Comparison of ENCODE assay signal across 20 cellular contexts in the genomic region with DNA sequence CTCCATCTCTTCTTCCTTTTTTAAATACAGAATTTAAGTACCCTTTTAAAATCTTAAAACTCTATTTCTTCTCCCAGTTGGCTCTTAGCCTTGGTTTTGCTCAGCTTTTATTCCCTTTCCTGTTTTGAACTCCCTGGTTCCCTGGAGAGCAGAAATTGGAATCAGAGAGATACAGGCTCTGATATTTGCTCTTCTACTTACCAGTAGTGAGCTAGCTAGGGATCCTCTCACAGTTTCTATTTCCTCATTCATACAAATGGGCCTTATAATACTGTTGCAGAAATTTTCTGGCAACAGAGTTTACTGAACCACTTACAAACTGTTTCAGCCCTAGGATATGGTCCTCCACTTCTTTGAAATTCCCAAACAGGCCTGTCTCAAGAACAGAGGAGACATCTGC.
DNase-seq lines count a peak whose midpoint lies in the region; ATAC-seq and TF ChIP-seq lines count a peak whose summit lies in the region.
"Had no signal": no experiment of that assay in that cellular context is flagged by ENCODE, and none has a peak within 500 bp of the region (broad histone marks: within the 10 kb centered on the region; RNA-seq: fewer than 3 reads in every experiment).

No MANE protein-coding gene starts in this region.

- H3K4me1 ChIP-seq in Loucy (ENCODE audit: insufficient read depth, low read length, poor library complexity, severe bottlenecking): peaks cover 22% of the 10 kb centered on the region
- peaks cover 5% of the 10 kb centered on the region for H3K4me1 ChIP-seq in left ventricle myocardium inferior
- H3K4me1 ChIP-seq: pancreas, tibial artery had no signal

- peak overlapping the region; percentile 44 for H3K27ac ChIP-seq in left ventricle myocardium inferior (replicated peaks)
- H3K27ac ChIP-seq: pancreas, tibial artery had no signal

- peaks cover 5% of the 10 kb centered on the region; the same call in 1 of the 2 replicates for H3F3A ChIP-seq in Loucy (ENCODE audit: low read depth)

- H3K9me2 ChIP-seq in Loucy (replicated peaks; ENCODE audit: low read depth, low read length): no peaks in the 10 kb centered on the region

- H3K36me3 ChIP-seq in Loucy (ENCODE audit: insufficient read depth, low read length) (no peaks in the 10 kb centered on the region), left ventricle myocardium inferior (no peaks in the 10 kb centered on the region)
- H3K36me3 ChIP-seq: pancreas, sigmoid colon, tibial artery had no signal

- TF ChIP-seq CTCF in Loucy (conservative IDR thresholded peaks at IDR 0.05; ENCODE audit: low read length) (no peak), left ventricle myocardium inferior (IDR thresholded peaks at IDR 0.05; ENCODE audit: borderline replicate concordance) (no peak)

- no peak overlapping the region for H3K4me3 ChIP-seq in Loucy (ENCODE audit: low read length, poor library complexity, severe bottlenecking)
- H3K4me3 ChIP-seq in left ventricle myocardium inferior: no peak overlapping the region
- H3K4me3 ChIP-seq: pancreas, sigmoid colon, tibial artery had no signal

- H3K79me2 ChIP-seq in Loucy (ENCODE audit: insufficient read depth, low read length): no peaks in the 10 kb centered on the region

- peak overlapping the region; percentile 83 for H2AFZ ChIP-seq in Loucy (ENCODE audit: low read length)

- ATAC-seq in GM18502 (IDR thresholded peaks at IDR 0.05; ENCODE audit: poor library complexity, unreplicated experiment): no peak
- ATAC-seq: activated CD4-positive, CD25-positive, alpha-beta regulatory T cell treated with anti-CD3 and anti-CD28 coated beads, Interleukin-2, amount 50 U/mL, for 24 hours; activated T-cell treated with anti-CD3 and anti-CD28 coated beads, Interleukin-2, amount 50 U/mL, for 4 hours; esophagus mucosa; left lobe of liver; Panc1; stimulated activated naive CD8-positive, alpha-beta T cell treated with anti-CD3 and anti-CD28 coated beads, Interleukin-15, Interleukin-2, amounts not matched to agents 100 U/mL and 50 U/mL, for 24 hours had no signal

- no peak overlapping the region for H3K9ac ChIP-seq in Loucy (ENCODE audit: low read depth, low read length, poor library complexity, severe bottlenecking)

- H3K4me2 ChIP-seq in Loucy (ENCODE audit: low read depth, low read length, poor library complexity, severe bottlenecking): peak overlapping the region; percentile 41

- intact Hi-C loops in left ventricle myocardium inferior (cut with micrococcal nuclease) (no loop called here), posterior cingulate gyrus (cut with DNase I) (no loop called here)

- DNase-seq in DMS153 treated with DMSO at 0.1 percent for 48 hours (lab: John Stamatoyannopoulos, UW; ENCODE audit: unreplicated experiment): peak; percentile 95
- peak; percentile 82 for DNase-seq in NCI-H69 (lab: John Stamatoyannopoulos, UW)
- no peak for DNase-seq in left ventricle myocardium inferior
- DNase-seq in T1000 (lab: John Stamatoyannopoulos, UW): no peak
- DNase-seq in midbrain (lab: John Stamatoyannopoulos, UW): no peak
- DNase-seq in posterior cingulate gyrus: no peak
- DNase-seq: activated naive CD4-positive, alpha-beta T cell treated with anti-CD3 and anti-CD28 coated beads for 36 hours; activated T-cell treated with anti-CD3 and anti-CD28 coated beads, Interleukin-2, amount 50 U/mL, for 4 hours; aorta; CD4-positive, alpha-beta T cell; pancreas; sigmoid colon; stimulated activated naive CD8-positive, alpha-beta T cell treated with anti-CD3 and anti-CD28 coated beads, Interleukin-15, Interleukin-2, amounts not matched to agents 100 U/mL and 50 U/mL, for 24 hours; tibial artery had no signal

- H4K20me1 ChIP-seq in Loucy (ENCODE audit: insufficient read depth, low read length, poor library complexity, severe bottlenecking): no peaks in the 10 kb centered on the region

- no peaks in the 10 kb centered on the region for H3K27me3 ChIP-seq in Loucy (ENCODE audit: insufficient read depth, low read length, poor library complexity, severe bottlenecking)
- no peaks in the 10 kb centered on the region for H3K27me3 ChIP-seq in left ventricle myocardium inferior (ENCODE audit: low read depth)
- H3K27me3 ChIP-seq: pancreas, sigmoid colon, tibial artery had no signal

- H3K9me3 ChIP-seq in Loucy (ENCODE audit: insufficient read depth, low read depth, low read length) (no peaks in the 10 kb centered on the region), left ventricle myocardium inferior (replicated peaks) (no peaks in the 10 kb centered on the region)
- H3K9me3 ChIP-seq: pancreas, sigmoid colon, tibial artery had no signal

Comparison
In these comparisons a context has a peak if more than half of its experiments do, and no peak if none do; other contexts are left out.
1. DNase-seq: peak in DMS153 treated with DMSO at 0.1 percent for 48 hours (single experiment) and NCI-H69 (single experiment); none in left ventricle myocardium inferior (single experiment), T1000 (single experiment), midbrain (single experiment) and posterior cingulate gyrus (0 of 10).